Comparison of ENCODE assay signal across 32 cellular contexts in the genomic region with DNA sequence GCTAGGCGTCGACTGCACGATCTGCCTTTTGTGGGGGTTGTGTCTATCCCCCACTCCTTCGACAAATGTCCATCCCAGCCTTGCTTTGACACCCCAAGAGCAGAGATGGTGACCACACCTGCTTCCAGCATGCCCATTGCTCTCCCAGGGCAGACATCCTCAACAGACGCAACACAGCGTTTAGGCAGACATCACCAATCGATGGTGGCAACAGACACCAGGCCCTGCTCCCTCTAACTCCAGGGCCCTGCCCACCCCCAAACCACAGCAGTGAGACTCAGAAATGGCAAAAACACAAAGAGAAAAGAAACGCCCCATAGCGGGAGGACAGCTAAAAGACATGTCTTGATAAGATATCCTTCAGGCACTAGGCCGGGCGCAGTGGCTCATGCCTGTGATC.
"Had no signal": no experiment of that assay in that cellular context is flagged by ENCODE, and none has a peak within 500 bp of the region (broad histone marks: within the 10 kb centered on the region; RNA-seq: fewer than 3 reads in every experiment).

No MANE protein-coding gene starts in this region.

- H3K4me3 Mint-ChIP-seq: activated CD4-positive, alpha-beta memory T cell treated with anti-CD3 and anti-CD28 coated beads for 36 hours; activated CD8-positive, alpha-beta memory T cell treated with anti-CD3 and anti-CD28 coated beads, Interleukin-2, amount 10 ng/mL, durations not matched to agents 7 days and 5 days; activated CD8-positive, alpha-beta T cell treated with anti-CD3 and anti-CD28 coated beads, Interleukin-2, amount 10 ng/mL, durations not matched to agents 7 days and 5 days; activated naive CD8-positive, alpha-beta T cell; activated T-helper 1 cell treated with anti-CD3 and anti-CD28 coated beads, Interleukin-12 subunit alpha, Interleukin-12 subunit beta, Interleukin-2, Interleukin-4 antibody, amounts not matched to agents 30 ng/mL and 10 ng/mL and 1 ng/mL, durations not matched to agents 14 hours and 24 hours and 36 hours; central memory CD8-positive, alpha-beta T cell; dendritic cell treated with granulocyte-macrophage colony-stimulating factor and Interleukin-4, amounts not matched to agents 40 ng/mL and 50 ng/mL, for 4 days; endodermal cell; T-helper 17 cell; T-helper 2 cell treated with Interferon-gamma antibody and Interleukin-4, amounts not matched to agents 5 μg/mL and 100 μg/mL, for 36 hours had no signal

- H3K36me3 ChIP-seq: brain microvascular endothelial cell, gastrocnemius medialis had no signal

- H3K9me3 Mint-ChIP-seq: activated CD4-positive, alpha-beta memory T cell treated with anti-CD3 and anti-CD28 coated beads for 36 hours; activated T-helper 1 cell treated with anti-CD3 and anti-CD28 coated beads, Interleukin-12 subunit alpha, Interleukin-12 subunit beta, Interleukin-2, Interleukin-4 antibody, amounts not matched to agents 30 ng/mL and 10 ng/mL and 1 ng/mL, durations not matched to agents 14 hours and 24 hours and 36 hours; central memory CD8-positive, alpha-beta T cell; dendritic cell treated with granulocyte-macrophage colony-stimulating factor and Interleukin-4, amounts not matched to agents 40 ng/mL and 50 ng/mL, for 4 days; endodermal cell; T-helper 2 cell treated with Interferon-gamma antibody and Interleukin-4, amounts not matched to agents 5 μg/mL and 100 μg/mL, for 36 hours had no signal

- H3K4me3 ChIP-seq: coronary artery, dorsolateral prefrontal cortex, esophagus muscularis mucosa, gastrocnemius medialis had no signal

- H3K4me1 Mint-ChIP-seq: endodermal cell had no signal

- H3K27me3 Mint-ChIP-seq: activated CD4-positive, alpha-beta memory T cell treated with anti-CD3 and anti-CD28 coated beads for 36 hours; activated CD8-positive, alpha-beta memory T cell treated with anti-CD3 and anti-CD28 coated beads, Interleukin-2, amount 10 ng/mL, durations not matched to agents 7 days and 5 days; activated naive CD8-positive, alpha-beta T cell; central memory CD8-positive, alpha-beta T cell; dendritic cell treated with granulocyte-macrophage colony-stimulating factor and Interleukin-4, amounts not matched to agents 40 ng/mL and 50 ng/mL, for 4 days; T-helper 17 cell had no signal

- FAIRE-seq: astrocyte, bronchial epithelial cell had no signal

- H3K9me3 ChIP-seq: esophagus muscularis mucosa, gastrocnemius medialis had no signal

- H3K4me1 ChIP-seq: gastrocnemius medialis had no signal

- H3K27me3 ChIP-seq: brain microvascular endothelial cell, dorsolateral prefrontal cortex, esophagus muscularis mucosa, foreskin keratinocyte, gastrocnemius medialis had no signal

- H3K27ac Mint-ChIP-seq: activated CD4-positive, alpha-beta memory T cell treated with anti-CD3 and anti-CD28 coated beads for 36 hours; activated CD8-positive, alpha-beta memory T cell treated with anti-CD3 and anti-CD28 coated beads, Interleukin-2, amount 10 ng/mL, durations not matched to agents 7 days and 5 days; activated CD8-positive, alpha-beta T cell treated with anti-CD3 and anti-CD28 coated beads, Interleukin-2, amount 10 ng/mL, durations not matched to agents 7 days and 5 days; activated naive CD8-positive, alpha-beta T cell; activated T-helper 1 cell treated with anti-CD3 and anti-CD28 coated beads, Interleukin-12 subunit alpha, Interleukin-12 subunit beta, Interleukin-2, Interleukin-4 antibody, amounts not matched to agents 30 ng/mL and 10 ng/mL and 1 ng/mL, durations not matched to agents 14 hours and 24 hours and 36 hours; dendritic cell treated with granulocyte-macrophage colony-stimulating factor and Interleukin-4, amounts not matched to agents 40 ng/mL and 50 ng/mL, for 4 days; endodermal cell; T-helper 17 cell; T-helper 2 cell treated with Interferon-gamma antibody and Interleukin-4, amounts not matched to agents 5 μg/mL and 100 μg/mL, for 36 hours had no signal

- H3K27ac ChIP-seq: brain microvascular endothelial cell, coronary artery, dorsolateral prefrontal cortex, esophagus muscularis mucosa, foreskin keratinocyte, gastrocnemius medialis had no signal

- ATAC-seq: activated CD8-positive, alpha-beta memory T cell treated with anti-CD3 and anti-CD28 coated beads, Interleukin-2, amount 10 ng/mL, durations not matched to agents 7 days and 5 days; activated CD8-positive, alpha-beta T cell treated with anti-CD3 and anti-CD28 coated beads, Interleukin-2, amount 10 ng/mL, durations not matched to agents 7 days and 5 days; foreskin keratinocyte; gastrocnemius medialis; T-helper 17 cell had no signal

- DNase-seq: activated CD4-positive, alpha-beta memory T cell treated with anti-CD3 and anti-CD28 coated beads for 36 hours; activated CD4-positive, alpha-beta T cell treated with anti-CD3 and anti-CD28 coated beads for 1 hour; activated CD4-positive, alpha-beta T cell treated with anti-CD3 and anti-CD28 coated beads for 48 hours; activated CD4-positive, CD25-positive, alpha-beta regulatory T cell; activated CD8-positive, alpha-beta memory T cell treated with anti-CD3 and anti-CD28 coated beads, Interleukin-2, amount 10 ng/mL, durations not matched to agents 7 days and 5 days; activated CD8-positive, alpha-beta memory T cell treated with anti-CD3 and anti-CD28 coated beads, Interleukin-2, amount 50 U/mL, for 4 hours; activated CD8-positive, alpha-beta T cell treated with anti-CD3 and anti-CD28 coated beads, Interleukin-2, amount 10 ng/mL, durations not matched to agents 7 days and 5 days; activated gamma-delta T cell; activated naive CD4-positive, alpha-beta T cell; activated naive CD4-positive, alpha-beta T cell treated with anti-CD3 and anti-CD28 coated beads, Interleukin-2, amount 50 U/mL, for 16 hours; activated T-cell treated with anti-CD3 and anti-CD28 coated beads, Interleukin-2, amount 50 U/mL, for 1 hour; activated T-cell treated with anti-CD3 and anti-CD28 coated beads, Interleukin-2, amount 50 U/mL, for 48 hours; amniotic stem cell; anterior cingulate cortex; brain microvascular endothelial cell; dorsolateral prefrontal cortex; effector memory CD4-positive, alpha-beta T cell; endodermal cell; foreskin keratinocyte; gastrocnemius medialis; T-helper 1 cell; T-helper 17 cell; T1000 had no signal
